ENCODE assay signal across 20 cellular contexts in genomic region chr2:51866361-51866760, GRCh38.
DNase-seq lines count a peak whose midpoint lies in the region; ATAC-seq and TF ChIP-seq lines count a peak whose summit lies in the region.
"Had no signal": no experiment of that assay in that cellular context is flagged by ENCODE, and none has a peak within 500 bp of the region (broad histone marks: within the 10 kb centered on the region; RNA-seq: fewer than 3 reads in every experiment).

No MANE protein-coding gene starts in this region.

- no peak for TF ChIP-seq POLR2A in breast epithelium (IDR thresholded peaks at IDR 0.05)

- no peak overlapping the region for H3K27ac ChIP-seq in breast epithelium
- H3K27ac ChIP-seq in mammary epithelial cell (ENCODE audit: insufficient read depth, low read depth, low read length), result no peak overlapping the region
- H3K27ac ChIP-seq in right cardiac atrium (ENCODE audit: low read length), result no peak overlapping the region
- no peak overlapping the region for H3K27ac ChIP-seq in smooth muscle cell (ENCODE audit: low read depth)
- H3K27ac ChIP-seq: 22Rv1 had no signal

- TF ChIP-seq CTCF in MCF 10A (IDR thresholded peaks at IDR 0.05; ENCODE audit: unreplicated experiment), result no peak
- no peak for TF ChIP-seq CTCF in breast epithelium (IDR thresholded peaks at IDR 0.05)
- TF ChIP-seq CTCF in mammary epithelial cell (conservative IDR thresholded peaks at IDR 0.05 in 1 of 2, IDR thresholded peaks at IDR 0.05 in 1 of 2; ENCODE audit: extremely low read depth in 1 of 2, insufficient read depth in 1 of 2, low read depth in 1 of 2, low read length in 2 of 2), result no peak
- no peak for TF ChIP-seq CTCF in fibroblast of pulmonary artery (IDR thresholded peaks at IDR 0.05; ENCODE audit: low read length, missing control alignments)
- TF ChIP-seq CTCF in smooth muscle cell (IDR thresholded peaks at IDR 0.05; ENCODE audit: borderline replicate concordance, insufficient read depth, poor library complexity, severe bottlenecking), result no peak

- no peaks in the 10 kb centered on the region for H3K4me1 Mint-ChIP-seq in MCF 10A (ENCODE audit: insufficient read depth, unreplicated experiment)
- H3K4me1 Mint-ChIP-seq: CD4-positive, alpha-beta memory T cell had no signal

- no peak overlapping the region for H3K4me3 ChIP-seq in breast epithelium
- no peak overlapping the region for H3K4me3 ChIP-seq in mammary epithelial cell (replicated peaks in 1 of 3; ENCODE audit: insufficient read depth in 1 of 3, low read depth in 2 of 3, low read length in 3 of 3)
- no peak overlapping the region for H3K4me3 ChIP-seq in fibroblast of pulmonary artery (replicated peaks; ENCODE audit: low read depth, low read length)
- H3K4me3 ChIP-seq in right cardiac atrium (ENCODE audit: low read length), result no peak overlapping the region
- H3K4me3 ChIP-seq in smooth muscle cell, result no peak overlapping the region
- H3K4me3 ChIP-seq: HAP-1 had no signal

- H3K79me2 ChIP-seq in mammary epithelial cell (ENCODE audit: insufficient read depth, low read length) (no peaks in the 10 kb centered on the region), smooth muscle cell (ENCODE audit: low read depth) (no peaks in the 10 kb centered on the region)

- no TSS peak for BruUV-seq in MCF 10A (replicated peaks; lab: Mats Ljungman, UMichigan)
- no TSS peak for BruUV-seq in mammary epithelial cell (replicated peaks; lab: Mats Ljungman, UMichigan)

- H3K4me2 ChIP-seq in mammary epithelial cell (ENCODE audit: insufficient read depth, low read depth, low read length) (no peak overlapping the region), smooth muscle cell (no peak overlapping the region)

- in situ Hi-C loops in mammary epithelial cell (cut with MboI; ENCODE audit: low sequenced_read_pairs in 2 of 2), result no loop called here

- intact Hi-C loops in MCF 10A (cut with micrococcal nuclease) (no loop called here), breast epithelium (cut with DNase I; ENCODE audit: low total_unique reads) (no loop called here), mammary epithelial cell (cut with micrococcal nuclease) (no loop called here), sciatic nerve (cut with DNase I) (no loop called here), right cardiac atrium (cut with DNase I) (no loop called here)

- H3K9me3 ChIP-seq in breast epithelium, result peaks cover 0 to 4% of the 10 kb centered on the region in 2 donors
- no peaks in the 10 kb centered on the region for H3K9me3 ChIP-seq in mammary epithelial cell (replicated peaks; ENCODE audit: insufficient read depth, low read length)
- H3K9me3 ChIP-seq in right cardiac atrium (ENCODE audit: control insufficient read depth, low read length), result no peaks in the 10 kb centered on the region
- peaks cover 2% of the 10 kb centered on the region for H3K9me3 ChIP-seq in smooth muscle cell (replicated peaks; ENCODE audit: low read depth)
- H3K9me3 ChIP-seq: HAP-1 had no signal

- no peaks in the 10 kb centered on the region for H3F3A ChIP-seq in smooth muscle cell (ENCODE audit: low read depth)

- CTCF ChIA-PET in MCF 10A (lab: Yijun Ruan, JAX), result interaction anchor here (0.6 kb wide), 1 partner anchor 364 kb away, joined by 4 read pairs; no protein-coding TSS in a partner anchor
- CTCF ChIA-PET in mammary epithelial cell (lab: Charles Lee; ENCODE audit: low non-redundant PET), result no interaction called here

- DNase-seq in MCF 10A (ENCODE audit: unreplicated experiment), result peak; percentile 14
- DNase-seq in breast epithelium (ENCODE audit: low spot score in 2 of 2), result no peak
- DNase-seq in mammary epithelial cell, result peak; percentile 21
- DNase-seq in fibroblast of pulmonary artery (ENCODE audit: low read depth), result peak; percentile 18
- no peak for DNase-seq in sciatic nerve (ENCODE audit: low spot score)
- no peak for DNase-seq in right cardiac atrium
- DNase-seq in C1 segment of cervical spinal cord (lab: John Stamatoyannopoulos, UW), result no peak
- DNase-seq in smooth muscle cell (lab: John Stamatoyannopoulos, UW; ENCODE audit: unreplicated experiment), result no peak
- DNase-seq: CD4-positive, alpha-beta memory T cell; DMS153; GF-D8; KBM-7; NCI-H1417; NCI-H187; NCI-H2107; NCI-H510A; NCI-H748 treated with DMSO at 0.1 percent for 48 hours; Right ventricle myocardium superior had no signal

- dilution Hi-C loops in mammary epithelial cell (cut with HindIII; ENCODE audit: low sequenced_read_pairs), result no loop called here

- no peak overlapping the region for H2AFZ ChIP-seq in mammary epithelial cell (ENCODE audit: low read depth, low read length)
- no peak overlapping the region for H2AFZ ChIP-seq in smooth muscle cell (ENCODE audit: low read depth)

- H3K36me3 Mint-ChIP-seq in MCF 10A (ENCODE audit: insufficient read depth, unreplicated experiment), result no peaks in the 10 kb centered on the region
- H3K36me3 Mint-ChIP-seq: CD4-positive, alpha-beta memory T cell had no signal

- no peaks in the 10 kb centered on the region for H3K9me3 Mint-ChIP-seq in MCF 10A (ENCODE audit: unreplicated experiment)

- H3K36me3 ChIP-seq in breast epithelium, result no peaks in the 10 kb centered on the region
- H3K36me3 ChIP-seq in mammary epithelial cell (ENCODE audit: insufficient read depth, low read length), result no peaks in the 10 kb centered on the region
- H3K36me3 ChIP-seq in smooth muscle cell (ENCODE audit: low read depth), result no peaks in the 10 kb centered on the region
- H3K36me3 ChIP-seq: HAP-1 had no signal

- no peaks in the 10 kb centered on the region for H3K4me1 ChIP-seq in breast epithelium
- H3K4me1 ChIP-seq in mammary epithelial cell (ENCODE audit: insufficient read depth, low read length), result no peaks in the 10 kb centered on the region
- H3K4me1 ChIP-seq in right cardiac atrium (ENCODE audit: control insufficient read depth, insufficient read depth, low read length), result no peaks in the 10 kb centered on the region
- no peaks in the 10 kb centered on the region for H3K4me1 ChIP-seq in smooth muscle cell (ENCODE audit: low read depth)
- H3K4me1 ChIP-seq: HAP-1 had no signal

- H3K27ac Mint-ChIP-seq in MCF 10A (ENCODE audit: low read depth, unreplicated experiment), result no peak overlapping the region
- H3K27ac Mint-ChIP-seq: CD4-positive, alpha-beta memory T cell had no signal

- H4K20me1 ChIP-seq in mammary epithelial cell (ENCODE audit: insufficient read depth, low read length) (no peaks in the 10 kb centered on the region), smooth muscle cell (ENCODE audit: low read depth) (no peaks in the 10 kb centered on the region)

- no peak overlapping the region for H3K4me3 Mint-ChIP-seq in MCF 10A (ENCODE audit: unreplicated experiment)
- H3K4me3 Mint-ChIP-seq: CD4-positive, alpha-beta memory T cell had no signal

- POLR2A ChIA-PET in MCF 10A (lab: Yijun Ruan, JAX), result no interaction called here

- WGBS in mammary epithelial cell (ENCODE audit: low coverage, missing lambda C conversion rate), result 61% methylated on average over 2 of the region's 2 CpGs
- WGBS in right cardiac atrium, result 82% methylated on average over 2 of the region's 2 CpGs
- WGBS in smooth muscle cell (ENCODE audit: low lambda C conversion rate), result 98% methylated on average over 2 of the region's 2 CpGs

- H3K9ac ChIP-seq in mammary epithelial cell (ENCODE audit: insufficient read depth, low read length) (no peak overlapping the region), smooth muscle cell (ENCODE audit: low read depth) (no peak overlapping the region)

- no peaks in the 10 kb centered on the region for H3K27me3 Mint-ChIP-seq in MCF 10A (ENCODE audit: insufficient read depth, unreplicated experiment)
- H3K27me3 Mint-ChIP-seq: CD4-positive, alpha-beta memory T cell had no signal

- H3K27me3 ChIP-seq in breast epithelium, result no peaks in the 10 kb centered on the region
- H3K27me3 ChIP-seq in mammary epithelial cell (ENCODE audit: insufficient read depth, low read length), result no peaks in the 10 kb centered on the region
- no peaks in the 10 kb centered on the region for H3K27me3 ChIP-seq in right cardiac atrium (ENCODE audit: control insufficient read depth, insufficient read depth)
- H3K27me3 ChIP-seq in smooth muscle cell (ENCODE audit: low read depth), result no peaks in the 10 kb centered on the region

- ATAC-seq in sciatic nerve, result no peak
- ATAC-seq in right cardiac atrium, result no peak

Comparison
In these comparisons a context has a peak if more than half of its experiments do, and no peak if none do; other contexts are left out.
1. DNase-seq: peak in MCF 10A (single experiment), mammary epithelial cell (single experiment) and fibroblast of pulmonary artery (single experiment); none in breast epithelium (0 of 2), sciatic nerve (single experiment), right cardiac atrium (0 of 3), C1 segment of cervical spinal cord (0 of 14) and smooth muscle cell (single experiment).